In the genomic region with DNA sequence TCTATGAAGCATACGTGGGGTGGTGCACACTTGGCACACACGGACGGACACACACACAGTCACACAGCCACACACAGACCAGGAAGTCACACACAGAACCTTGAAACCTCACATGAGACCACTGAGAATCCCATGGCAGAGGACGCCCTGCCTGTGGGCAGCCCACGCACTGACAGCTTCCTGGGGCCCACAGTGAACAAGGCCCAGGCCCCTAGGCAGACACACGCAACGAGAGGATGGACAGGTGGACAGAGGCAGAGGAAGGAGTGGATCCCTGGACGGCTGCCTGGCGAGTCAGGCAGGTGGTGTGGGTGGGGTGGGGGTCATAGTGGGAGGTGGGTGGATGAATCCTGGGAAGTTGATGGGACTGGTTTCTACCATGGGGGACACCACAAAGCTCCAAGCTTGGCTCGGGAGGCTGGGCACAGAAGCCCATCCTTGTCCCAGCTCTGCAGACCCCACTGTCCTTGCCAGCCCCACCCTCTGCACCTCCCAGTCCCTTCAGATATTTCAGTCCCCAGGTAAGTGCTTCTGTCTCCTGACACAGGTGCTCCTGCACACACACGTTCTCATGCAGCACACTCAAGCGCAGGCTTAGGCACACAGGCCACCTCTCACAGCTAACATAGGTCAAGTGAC, we compare ENCODE assay signal across 2 cellular contexts.
TF ChIP-seq lines count a peak whose summit lies in the region.

No MANE protein-coding gene starts in this region.

TF ChIP-seq in HepG2, 621 proteins besides CTCF, POLR2A, EP300 and RAD21:
- TF ChIP-seq, protein P1, sequence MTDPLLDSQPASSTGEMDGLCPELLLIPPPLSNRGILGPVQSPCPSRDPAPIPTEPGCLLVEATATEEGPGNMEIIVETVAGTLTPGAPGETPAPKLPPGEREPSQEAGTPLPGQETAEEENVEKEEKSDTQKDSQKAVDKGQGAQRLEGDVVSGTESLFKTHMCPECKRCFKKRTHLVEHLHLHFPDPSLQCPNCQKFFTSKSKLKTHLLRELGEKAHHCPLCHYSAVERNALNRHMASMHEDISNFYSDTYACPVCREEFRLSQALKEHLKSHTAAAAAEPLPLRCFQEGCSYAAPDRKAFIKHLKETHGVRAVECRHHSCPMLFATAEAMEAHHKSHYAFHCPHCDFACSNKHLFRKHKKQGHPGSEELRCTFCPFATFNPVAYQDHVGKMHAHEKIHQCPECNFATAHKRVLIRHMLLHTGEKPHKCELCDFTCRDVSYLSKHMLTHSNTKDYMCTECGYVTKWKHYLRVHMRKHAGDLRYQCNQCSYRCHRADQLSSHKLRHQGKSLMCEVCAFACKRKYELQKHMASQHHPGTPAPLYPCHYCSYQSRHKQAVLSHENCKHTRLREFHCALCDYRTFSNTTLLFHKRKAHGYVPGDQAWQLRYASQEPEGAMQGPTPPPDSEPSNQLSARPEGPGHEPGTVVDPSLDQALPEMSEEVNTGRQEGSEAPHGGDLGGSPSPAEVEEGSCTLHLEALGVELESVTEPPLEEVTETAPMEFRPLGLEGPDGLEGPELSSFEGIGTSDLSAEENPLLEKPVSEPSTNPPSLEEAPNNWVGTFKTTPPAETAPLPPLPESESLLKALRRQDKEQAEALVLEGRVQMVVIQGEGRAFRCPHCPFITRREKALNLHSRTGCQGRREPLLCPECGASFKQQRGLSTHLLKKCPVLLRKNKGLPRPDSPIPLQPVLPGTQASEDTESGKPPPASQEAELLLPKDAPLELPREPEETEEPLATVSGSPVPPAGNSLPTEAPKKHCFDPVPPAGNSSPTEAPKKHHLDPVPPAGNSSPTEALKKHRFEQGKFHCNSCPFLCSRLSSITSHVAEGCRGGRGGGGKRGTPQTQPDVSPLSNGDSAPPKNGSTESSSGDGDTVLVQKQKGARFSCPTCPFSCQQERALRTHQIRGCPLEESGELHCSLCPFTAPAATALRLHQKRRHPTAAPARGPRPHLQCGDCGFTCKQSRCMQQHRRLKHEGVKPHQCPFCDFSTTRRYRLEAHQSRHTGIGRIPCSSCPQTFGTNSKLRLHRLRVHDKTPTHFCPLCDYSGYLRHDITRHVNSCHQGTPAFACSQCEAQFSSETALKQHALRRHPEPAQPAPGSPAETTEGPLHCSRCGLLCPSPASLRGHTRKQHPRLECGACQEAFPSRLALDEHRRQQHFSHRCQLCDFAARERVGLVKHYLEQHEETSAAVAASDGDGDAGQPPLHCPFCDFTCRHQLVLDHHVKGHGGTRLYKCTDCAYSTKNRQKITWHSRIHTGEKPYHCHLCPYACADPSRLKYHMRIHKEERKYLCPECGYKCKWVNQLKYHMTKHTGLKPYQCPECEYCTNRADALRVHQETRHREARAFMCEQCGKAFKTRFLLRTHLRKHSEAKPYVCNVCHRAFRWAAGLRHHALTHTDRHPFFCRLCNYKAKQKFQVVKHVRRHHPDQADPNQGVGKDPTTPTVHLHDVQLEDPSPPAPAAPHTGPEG (CRISPR knock-in tag; IDR thresholded peaks at IDR 0.05) = no peak
- TF ChIP-seq, protein P2, sequence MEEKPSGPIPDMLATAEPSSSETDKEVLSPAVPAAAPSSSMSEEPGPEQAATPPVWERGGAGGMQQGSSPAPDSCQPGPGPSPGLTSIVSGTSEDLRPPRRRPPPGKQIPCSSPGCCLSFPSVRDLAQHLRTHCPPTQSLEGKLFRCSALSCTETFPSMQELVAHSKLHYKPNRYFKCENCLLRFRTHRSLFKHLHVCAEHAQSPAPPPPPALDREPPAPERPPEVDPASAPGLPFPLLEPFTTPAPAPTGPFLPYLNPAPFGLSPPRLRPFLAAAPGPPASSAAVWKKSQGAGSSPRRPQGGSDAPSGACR (CRISPR knock-in tag; IDR thresholded peaks at IDR 0.05) = no peak
- TF ChIP-seq ZSCAN30 (CRISPR knock-in tag; IDR thresholded peaks at IDR 0.05) (no peak), PLRG1 (conservative IDR thresholded peaks at IDR 0.05) (no peak), RBM39 (IDR thresholded peaks at IDR 0.05; ENCODE audit: low read depth, low read length, poor library complexity, severe bottlenecking) (no peak)

TF ChIP-seq in K562, 482 proteins besides CTCF, POLR2A, EP300 and RAD21:
- TF ChIP-seq EGR1 (conservative IDR thresholded peaks at IDR 0.05) (0 out of 2 replicates have a peak, but pooled peaks have one; percentile 10), ZFP1 (CRISPR knock-in tag; IDR thresholded peaks at IDR 0.05) (no peak)
